ENCODE assay signal across 18 cellular contexts in the genomic region with DNA sequence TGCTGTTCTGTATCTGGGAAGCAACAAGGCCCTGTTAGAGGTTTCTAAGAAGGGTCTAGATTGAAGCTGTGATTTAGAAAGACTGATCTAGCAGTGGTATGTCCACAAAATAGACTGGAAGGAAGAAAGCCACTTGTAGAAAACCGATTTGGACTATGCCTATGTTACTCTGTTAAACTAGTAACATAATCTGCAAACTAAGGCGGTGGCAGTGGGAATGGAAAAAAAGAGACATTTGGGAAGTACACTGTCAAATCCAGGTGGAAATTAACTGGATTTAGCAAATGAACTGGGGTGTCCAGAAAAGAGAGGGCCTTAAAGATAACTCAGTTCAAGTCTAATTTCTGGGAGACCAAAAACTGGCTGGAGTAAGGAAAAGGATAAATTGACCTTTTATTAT.
"Had no signal": no experiment of that assay in that cellular context is flagged by ENCODE, and none has a peak within 500 bp of the region (broad histone marks: within the 10 kb centered on the region; RNA-seq: fewer than 3 reads in every experiment).

No MANE protein-coding gene starts in this region.

- H3K9me3 ChIP-seq: breast epithelium, esophagus squamous epithelium, mucosa of descending colon, spleen, thyroid gland had no signal

- ATAC-seq: activated CD4-positive, CD25-positive, alpha-beta regulatory T cell treated with anti-CD3 and anti-CD28 coated beads, Interleukin-2, amount 50 U/mL, for 24 hours; activated CD8-positive, alpha-beta T cell treated with anti-CD3 and anti-CD28 coated beads, Interleukin-2, amount 10 ng/mL, durations not matched to agents 7 days and 5 days; left ventricle myocardium superior; mucosa of descending colon had no signal

- H3K27ac ChIP-seq: breast epithelium, esophagus squamous epithelium, parathyroid adenoma, spleen, thyroid gland had no signal

- H3K9ac ChIP-seq: parathyroid adenoma had no signal

- H3K27me3 ChIP-seq: breast epithelium, esophagus squamous epithelium, spleen, thyroid gland had no signal

- H3K4me3 ChIP-seq: breast epithelium, esophagus squamous epithelium, mucosa of descending colon, spleen, thyroid gland had no signal

- H2AFZ ChIP-seq: parathyroid adenoma had no signal

- DNase-seq: activated CD4-positive, alpha-beta T cell treated with anti-CD3 and anti-CD28 coated beads, Interleukin-2, amount 10 ng/mL, durations not matched to agents 7 days and 5 days; activated CD8-positive, alpha-beta T cell treated with anti-CD3 and anti-CD28 coated beads, Interleukin-2, amount 10 ng/mL, durations not matched to agents 7 days and 5 days; activated naive CD4-positive, alpha-beta T cell treated with anti-CD3 and anti-CD28 coated beads for 36 hours; activated T-cell treated with anti-CD3 and anti-CD28 coated beads, Interleukin-2, amount 50 U/mL, for 24 hours; aorta; effector memory CD4-positive, alpha-beta T cell; esophagus squamous epithelium; left ventricle myocardium superior; mucosa of descending colon; naive B cell; spleen; stimulated activated naive CD4-positive, alpha-beta T cell treated with Interleukin-2 at 50 U/mL for 16 hours; thyroid gland had no signal

- H3K36me3 ChIP-seq: breast epithelium, esophagus squamous epithelium, thyroid gland had no signal

- H3K4me1 ChIP-seq: breast epithelium, parathyroid adenoma had no signal

- FAIRE-seq: endothelial cell of umbilical vein, urothelium cell line had no signal
